Comparison of ENCODE assay signal across 8 cellular contexts in genomic region chr6:32177788-32178546, GRCh38. TPM values are rescaled to one million over a fixed set of nuclear protein-coding genes. Genes with fewer than 3 reads are reported as not detected.
A peak's percentile ranks its signal among the peaks of the same experiment; 100 is the strongest.
DNase-seq lines count a peak whose midpoint lies in the region; ATAC-seq, FAIRE-seq and TF ChIP-seq lines count a peak whose summit lies in the region.

RNF5 (plus strand) TSS chr6:32178405; CDS start chr6:32178512, 107 bp downstream.

- peak within 1 kb of the TSS; percentile 97 for H3K27ac ChIP-seq in HepG2 (ENCODE audit: extremely low read length, insufficient read depth, low read length)

- H3K4me1 ChIP-seq in HepG2 (ENCODE audit: insufficient read depth, low read length): peaks cover 54% of the 10 kb centered on the region

- CTCF ChIA-PET in HepG2 (lab: Yijun Ruan, JAX; ENCODE audit: low intra/inter-chr PET ratio, low total read pairs): interaction anchor here (0.9 kb wide), 1 partner anchor 59 kb away, joined by 3 read pairs; no protein-coding TSS in a partner anchor

- DNase-seq in C1 segment of cervical spinal cord (lab: John Stamatoyannopoulos, UW) (peak; percentile 70 to 100 (median 98)), NCI-H774 (lab: John Stamatoyannopoulos, UW) (peak; percentile 99), dermis microvascular lymphatic vessel endothelial cell (ENCODE audit: low read depth in 2 of 2) (peak; percentile 100), HepG2 (ENCODE audit: low spot score) (peak; percentile 100)
- peak; percentile 89 to 93 for DNase-seq in activated CD4-positive, alpha-beta T cell treated with anti-CD3 and anti-CD28 coated beads, Interleukin-2, amount 50 U/mL, for 48 hours
- peak; percentile 95 for DNase-seq in stimulated activated CD4-positive, alpha-beta T cell treated with anti-CD3 and anti-CD28 coated beads, Interleukin-4, amount 100 ng/mL, for 24 hours

- peak within 1 kb of the TSS; percentile 98 for H3K4me2 ChIP-seq in HepG2 (ENCODE audit: low read depth, low read length)

- H2AFZ ChIP-seq in HepG2 (ENCODE audit: low read length): no peak within 1 kb of the TSS

- peak within 1 kb of the TSS; percentile 96 to 98 (median 98) for H3K4me3 ChIP-seq in HepG2 (replicated peaks in 1 of 3; ENCODE audit: insufficient read depth in 1 of 3, low read depth in 2 of 3, low read length in 3 of 3)

- peak within 1 kb of the TSS; percentile 90 for H3K9ac ChIP-seq in HepG2 (ENCODE audit: insufficient read depth, low read depth, low read length)

- TF ChIP-seq CTCF in HepG2 (CRISPR knock-in tag; IDR thresholded peaks at IDR 0.05): no peak

- TF ChIP-seq EP300 in HepG2 (IDR thresholded peaks at IDR 0.05; ENCODE audit: low read depth in 2 of 2, low read length in 2 of 2) (peak; percentile 10 to 17; a peak in 1 of 4 replicates), HepG2 (CRISPR knock-in tag; IDR thresholded peaks at IDR 0.05; ENCODE audit: borderline replicate concordance) (no peak)

- BruUV-seq in HepG2 (replicated peaks; lab: Mats Ljungman, UMichigan): no TSS peak

- FAIRE-seq in HepG2 (lab: Jason Lieb, UNC): peak; percentile 99

- POLR2A ChIA-PET in HepG2 (lab: Yijun Ruan, JAX): interaction anchor here (0.6 to 5.8 kb wide), 23 partner anchors 9 to 1093 kb away, joined by 3 to 127 read pairs (median 5); partner anchors contain the start of genes ATF6B, CFB, FKBPL and GPANK1

- no peaks in the 10 kb centered on the region for H3K9me3 ChIP-seq in HepG2 (ENCODE audit: low read length)

- ATAC-seq in GM19395 (IDR thresholded peaks at IDR 0.05; ENCODE audit: unreplicated experiment): peak; percentile 81
- peak; percentile 77 for ATAC-seq in HG03565 (IDR thresholded peaks at IDR 0.05; ENCODE audit: unreplicated experiment)
- ATAC-seq in HepG2: peak; percentile 90

- under 1% methylated on average over 33 of the region's 33 CpGs for WGBS in HepG2 (ENCODE audit: low lambda C conversion rate)

- peak; percentile 1 to 14; a peak in 1 of 4 replicates for TF ChIP-seq POLR2A in HepG2 (IDR thresholded peaks at IDR 0.05; ENCODE audit: insufficient read depth in 1 of 2, low read depth in 2 of 2, low read length in 2 of 2)

- H3K36me3 ChIP-seq in HepG2 (replicated peaks in 1 of 2; ENCODE audit: control insufficient read depth in 1 of 2, insufficient read depth in 2 of 2, low read length in 2 of 2): peaks cover 19 to 25% of the 10 kb centered on the region in 2 experiments; a peak in 4 of 5 replicates

- no peaks in the 10 kb centered on the region for H4K20me1 ChIP-seq in HepG2 (ENCODE audit: insufficient read depth, low read length)

- H3K79me2 ChIP-seq in HepG2 (ENCODE audit: insufficient read depth, low read length): peaks cover 49% of the 10 kb centered on the region

- no peaks in the 10 kb centered on the region; a peak in 1 of 5 replicates for H3K27me3 ChIP-seq in HepG2 (ENCODE audit: control insufficient read depth in 1 of 2, insufficient read depth in 2 of 2, low read length in 2 of 2)

- in situ Hi-C loops in HepG2 (cut with HindIII; ENCODE audit: extremely low pct_ligation_motif_present, low pct_unique_long_range_greater_than_20kb): no loop called here

- no peak for TF ChIP-seq RAD21 in HepG2 (CRISPR knock-in tag; IDR thresholded peaks at IDR 0.05)

- intact Hi-C loops in HepG2 (cut with micrococcal nuclease; ENCODE audit: unreplicated experiment): loop anchor here (1.0 to 5.0 kb wide), 6 partner anchors 12 to 1089 kb away; partner anchors contain the start of genes ATF6B, PBX2 and PPT2

TF ChIP-seq in HepG2, 621 proteins besides CTCF, POLR2A, EP300 and RAD21 (continues in another document):
- TF ChIP-seq ZNF503 (CRISPR knock-in tag; IDR thresholded peaks at IDR 0.05): no peak
- TF ChIP-seq ZNF577 (CRISPR knock-in tag; IDR thresholded peaks at IDR 0.05; ENCODE audit: borderline replicate concordance, low read depth): no peak
- TF ChIP-seq HDAC1 (CRISPR knock-in tag; IDR thresholded peaks at IDR 0.05): peak; percentile 66
- no peak for TF ChIP-seq ZNF775 (CRISPR knock-in tag; IDR thresholded peaks at IDR 0.05; ENCODE audit: borderline replicate concordance)
- no peak for TF ChIP-seq TCF12 (IDR thresholded peaks at IDR 0.05)
- no peak for TF ChIP-seq TCF12 (CRISPR knock-in tag; IDR thresholded peaks at IDR 0.05)
- TF ChIP-seq ZNF260 (CRISPR knock-in tag; IDR thresholded peaks at IDR 0.05; ENCODE audit: borderline replicate concordance, low read depth): no peak
- TF ChIP-seq PRDM4 (CRISPR knock-in tag; IDR thresholded peaks at IDR 0.05; ENCODE audit: borderline replicate concordance): no peak
- peak; percentile 67; the same call in 1 of the 2 replicates for TF ChIP-seq CEBPB (IDR thresholded peaks at IDR 0.05; ENCODE audit: borderline replicate concordance, low read depth, low read length)
- no peak; the same call in 1 of the 2 replicates for TF ChIP-seq FOSL2 (CRISPR knock-in tag; IDR thresholded peaks at IDR 0.05)
- peak; percentile 50 for TF ChIP-seq SALL1 (CRISPR knock-in tag; IDR thresholded peaks at IDR 0.05)
- no peak for TF ChIP-seq ZNF484 (CRISPR knock-in tag; IDR thresholded peaks at IDR 0.05; ENCODE audit: borderline replicate concordance, low read depth)
- TF ChIP-seq MAFF (IDR thresholded peaks at IDR 0.05; ENCODE audit: low read depth, low read length): peak; percentile 99
- peak; percentile 9; the same call in 1 of the 2 replicates for TF ChIP-seq KAT8 (CRISPR knock-in tag; IDR thresholded peaks at IDR 0.05)

RNA-seq across cellular contexts. Expression of gene RNF5, which starts in this region (rescaled TPM):
- 44.4 and 53.6 TPM in 2 replicates for total RNA-seq in dermis microvascular lymphatic vessel endothelial cell
- total RNA-seq in HepG2 (2016; rRNA removed; fragmentation: Illumina TruSeq; extraction: Trizol): 98.0 and 107 TPM in 2 replicates
- 51.1 and 51.5 TPM in 2 replicates for total RNA-seq in HepG2 (2016; cell fraction: cytosol; rRNA removed; fragmentation: Illumina TruSeq; extraction: Trizol; ENCODE audit: low read depth)
- 100 and 113 TPM in 2 replicates for total RNA-seq in HepG2 (2016; cell fraction: insoluble cytoplasmic fraction; rRNA removed; fragmentation: Illumina TruSeq; extraction: Trizol)
- 81.3 and 84.1 TPM in 2 replicates for total RNA-seq in HepG2 (2016; cell fraction: membrane; rRNA removed; fragmentation: Illumina TruSeq; extraction: Trizol)
- 38.9 and 40.1 TPM in 2 replicates for total RNA-seq in HepG2 (2016; cell fraction: nucleus; rRNA removed; fragmentation: Illumina TruSeq; extraction: Trizol)
- polyA plus RNA-seq in HepG2 (2011; rRNA removed): 117 and 131 TPM in 2 replicates
- 180 and 181 TPM in 2 replicates for polyA plus RNA-seq in HepG2 (2011; cell fraction: cytosol; rRNA removed)
- polyA plus RNA-seq in HepG2 (2011; cell fraction: nucleus; rRNA removed): 49.7 and 51.1 TPM in 2 replicates
- 124 and 133 TPM in 2 replicates for polyA plus RNA-seq in HepG2 (2012)
- 72.5 TPM in 2 replicates for polyA plus RNA-seq in HepG2 (2016; cell fraction: cytosol; fragmentation: Illumina TruSeq; extraction: Trizol; ENCODE audit: low read depth)
- polyA plus RNA-seq in HepG2 (2016; cell fraction: insoluble cytoplasmic fraction; fragmentation: Illumina TruSeq; extraction: Trizol; ENCODE audit: low read depth): 150 and 151 TPM in 2 replicates
- 109 and 112 TPM in 2 replicates for polyA plus RNA-seq in HepG2 (2016; cell fraction: membrane; fragmentation: Illumina TruSeq; extraction: Trizol; ENCODE audit: low read depth)
- polyA plus RNA-seq in HepG2 (2016; cell fraction: nucleus; fragmentation: Illumina TruSeq; extraction: Trizol; ENCODE audit: insufficient read depth, low read depth): 75.3 and 76.6 TPM in 2 replicates
- polyA minus RNA-seq in HepG2 (2011; rRNA and poly(A)+ RNA removed; ENCODE audit: low replicate concordance): 64.0 and 99.2 TPM in 2 replicates
- 36.3 and 44.2 TPM in 2 replicates for polyA minus RNA-seq in HepG2 (2011; cell fraction: cytosol; rRNA and poly(A)+ RNA removed)
- polyA minus RNA-seq in HepG2 (2011; cell fraction: nucleus; rRNA and poly(A)+ RNA removed): 16.9 and 18.9 TPM in 2 replicates

Comparison
In these comparisons a context has a peak if more than half of its experiments do, and no peak if none do; other contexts are left out.
1. Peak in every context shown above with its lines: DNase-seq, ATAC-seq, H3K4me3 ChIP-seq and H3K27ac ChIP-seq.